19 cellular contexts compared by ENCODE assay signal in genomic region chr2:44004735-44005602, GRCh38. TPM values are rescaled to one million over a fixed set of nuclear protein-coding genes. Genes with fewer than 3 reads are reported as not detected.
DNase-seq lines count a peak whose midpoint lies in the region; ATAC-seq, FAIRE-seq and TF ChIP-seq lines count a peak whose summit lies in the region.
"Had no signal": no experiment of that assay in that cellular context is flagged by ENCODE, and none has a peak within 500 bp of the region (broad histone marks: within the 10 kb centered on the region; RNA-seq: fewer than 3 reads in every experiment).

No MANE protein-coding gene starts in this region.

- H3K79me2 ChIP-seq in H9 (ENCODE audit: insufficient read depth, low read length): no peaks in the 10 kb centered on the region
- H3K79me2 ChIP-seq in GM12878 (ENCODE audit: control insufficient read depth, insufficient read depth, low read length): no peaks in the 10 kb centered on the region

- intact Hi-C loops in GM12878 (cut with micrococcal nuclease; ENCODE audit: unreplicated experiment): no loop called here

- no CpG with 5 or more reads among the region's 3 CpGs for WGBS in H9 (ENCODE audit: extremely low coverage, insufficient read length, low lambda C conversion rate)
- 14% methylated on average over 3 of the region's 3 CpGs for WGBS in GM12878 (ENCODE audit: insufficient coverage, insufficient replicate concordance, low lambda C conversion rate, missing lambda C conversion rate)

- H3K4ac ChIP-seq in H9 (ENCODE audit: low read depth, low read length): no peak overlapping the region

- ATAC-seq in GM12878: peak; percentile 38; the same call in 1 of the 3 replicates
- ATAC-seq: foreskin keratinocyte, HCT116 had no signal

- H2BK120ac ChIP-seq in H9 (ENCODE audit: low read depth, low read length, poor library complexity, severe bottlenecking): no peak overlapping the region

- H3K27me3 Mint-ChIP-seq in H9 (ENCODE audit: low read depth): no peaks in the 10 kb centered on the region; the same call in 1 of the 2 replicates

- RAD21 ChIA-PET in GM12878 (lab: Charles Lee; ENCODE audit: unreplicated experiment): no interaction called here

- no peak overlapping the region for H3K4me3 Mint-ChIP-seq in H9
- H3K4me3 Mint-ChIP-seq: activated CD4-positive, alpha-beta T cell treated with anti-CD3 and anti-CD28 coated beads, Interleukin-2, amount 10 ng/mL, durations not matched to agents 7 days and 5 days had no signal

- H3K27me3 ChIP-seq in BLaER1 (no peaks in the 10 kb centered on the region), H9 (ENCODE audit: insufficient read depth, low read length) (no peaks in the 10 kb centered on the region), GM12878 (replicated peaks in 1 of 2; ENCODE audit: control insufficient read depth in 2 of 2, insufficient read depth in 2 of 2, low read length in 1 of 2) (no peaks in the 10 kb centered on the region; a peak in 1 of 4 replicates)

- TF ChIP-seq CTCF in H9 (conservative IDR thresholded peaks at IDR 0.05): no peak
- TF ChIP-seq CTCF in GM12878 (IDR thresholded peaks at IDR 0.05 in 2 of 3, conservative IDR thresholded peaks at IDR 0.05 in 1 of 3; ENCODE audit: control insufficient read depth in 2 of 3, extremely low read depth in 1 of 3, insufficient read depth in 1 of 3, low read depth in 3 of 3, low read length in 3 of 3): no peak

- H3K9me3 Mint-ChIP-seq in H9: no peaks in the 10 kb centered on the region
- H3K9me3 Mint-ChIP-seq: activated CD4-positive, alpha-beta T cell treated with anti-CD3 and anti-CD28 coated beads, Interleukin-2, amount 10 ng/mL, durations not matched to agents 7 days and 5 days had no signal

- no peak overlapping the region for H3K18ac ChIP-seq in H9 (ENCODE audit: insufficient read length, low read depth, low read length)

- H3K27ac ChIP-seq in BLaER1 (no peak overlapping the region), H9 (ENCODE audit: insufficient read length, low read depth, low read length) (no peak overlapping the region), GM12878 (ENCODE audit: control insufficient read depth, insufficient read depth) (no peak overlapping the region)
- H3K27ac ChIP-seq: foreskin keratinocyte, thoracic aorta had no signal

- H3K36me3 Mint-ChIP-seq in H9 (ENCODE audit: insufficient read depth in 1 of 3, low read depth in 3 of 3): no peaks in the 10 kb centered on the region; a peak in 1 of 7 replicates

- DNase-seq in H9 (no peak), GM12878 (ENCODE audit: low read depth, low spot score) (no peak), myocyte (ENCODE audit: low read depth) (peak; percentile 59), mucosa of gallbladder (ENCODE audit: low spot score) (no peak), NCI-H2196 treated with DMSO at 0.1 percent for 48 hours (lab: John Stamatoyannopoulos, UW; ENCODE audit: unreplicated experiment) (no peak), NCI-H2227 (lab: John Stamatoyannopoulos, UW; ENCODE audit: unreplicated experiment) (no peak)
- no peak for DNase-seq in effector CD4-positive, alpha-beta T cell
- DNase-seq: activated CD4-positive, alpha-beta T cell treated with anti-CD3 and anti-CD28 coated beads, Interleukin-2, amount 10 ng/mL, durations not matched to agents 7 days and 5 days; activated T-cell treated with anti-CD3 and anti-CD28 coated beads, Interleukin-2, amount 50 U/mL, for 1 hour; DMS153; effector memory CD4-positive, alpha-beta T cell; Karpas-422; NCI-H1417 treated with DMSO at 0.1 percent for 48 hours; NCI-H82; stimulated activated CD4-positive, alpha-beta T cell treated with anti-CD3 and anti-CD28 coated beads, Interleukin-2, amount 100 ng/mL, for 48 hours had no signal

- no peak overlapping the region for H4K91ac ChIP-seq in H9 (ENCODE audit: insufficient read length, low read depth, low read length)

- H3K14ac ChIP-seq in H9 (ENCODE audit: insufficient read depth, low read length): no peak overlapping the region

- no peak overlapping the region for H3K23ac ChIP-seq in H9 (ENCODE audit: insufficient read length, low read depth, low read length)

- TF ChIP-seq RAD21 in GM12878 (IDR thresholded peaks at IDR 0.05; ENCODE audit: insufficient read depth, low read depth, low read length): no peak

- POLR2A ChIA-PET in GM12878 (lab: Charles Lee): no interaction called here

- H2AK5ac ChIP-seq in H9 (ENCODE audit: insufficient read length, low read length): no peak overlapping the region

- SMC1A ChIA-PET in GM12878 (lab: Charles Lee; ENCODE audit: uncharacterized antibody, unreplicated experiment): no interaction called here

- no peak for FAIRE-seq in GM12878 (lab: Jason Lieb, UNC)

- no peaks in the 10 kb centered on the region for H3K23me2 ChIP-seq in H9 (ENCODE audit: insufficient read length, low read depth, low read length, poor library complexity, severe bottlenecking)

- CTCF ChIA-PET in GM12878 (lab: Yijun Ruan, JAX): no interaction called here

- H3K56ac ChIP-seq in H9 (ENCODE audit: insufficient read length, low read depth, low read length): no peak overlapping the region

- no peak overlapping the region for H2BK20ac ChIP-seq in H9 (ENCODE audit: low read depth, low read length, poor library complexity, severe bottlenecking)

- in situ Hi-C loops in GM12878 (cut with MboI): no loop called here

- no peak overlapping the region for H3K4me3 ChIP-seq in BLaER1
- H3K4me3 ChIP-seq in GM12878: no peak overlapping the region
- H3K4me3 ChIP-seq: thoracic aorta had no signal

- H4K8ac ChIP-seq in H9 (replicated peaks; ENCODE audit: insufficient read length, low read depth, low read length): no peak overlapping the region

- H4K20me1 ChIP-seq in BLaER1: no peaks in the 10 kb centered on the region
- no peaks in the 10 kb centered on the region for H4K20me1 ChIP-seq in H9 (ENCODE audit: control insufficient read depth, insufficient read depth, insufficient read length)
- no peaks in the 10 kb centered on the region for H4K20me1 ChIP-seq in GM12878 (ENCODE audit: control insufficient read depth, insufficient read depth)

- H3K9ac ChIP-seq in BLaER1 (no peak overlapping the region), H9 (ENCODE audit: extremely low read depth, insufficient read length, low read length) (no peak overlapping the region), GM12878 (ENCODE audit: control insufficient read depth, insufficient read depth, low read length) (no peak overlapping the region)

- H3K4me1 Mint-ChIP-seq in H9: peaks cover 3 to 10% of the 10 kb centered on the region in 2 experiments; a peak in 3 of 4 replicates

- H3K4me2 ChIP-seq in BLaER1: peak overlapping the region; percentile 61
- no peak overlapping the region for H3K4me2 ChIP-seq in H9 (ENCODE audit: insufficient read depth, insufficient read length, low read length)
- no peak overlapping the region for H3K4me2 ChIP-seq in GM12878 (ENCODE audit: control insufficient read depth, insufficient read depth)

- H2AFZ ChIP-seq in H9 (ENCODE audit: low read length) (peak overlapping the region; percentile 36), GM12878 (ENCODE audit: control insufficient read depth, low read depth, low read length) (no peak overlapping the region; the same call in 1 of the 2 replicates)

- no peak overlapping the region for H2BK5ac ChIP-seq in H9 (ENCODE audit: insufficient read length, low read length)

- no peak for TF ChIP-seq POLR2A in GM12878 (IDR thresholded peaks at IDR 0.05; ENCODE audit: low read depth, low read length)

- H3K27ac Mint-ChIP-seq in H9: no peak overlapping the region
- H3K27ac Mint-ChIP-seq: activated CD4-positive, alpha-beta T cell treated with anti-CD3 and anti-CD28 coated beads, Interleukin-2, amount 10 ng/mL, durations not matched to agents 7 days and 5 days had no signal

- no TSS peak for BruUV-seq in GM12878 (replicated peaks; lab: Mats Ljungman, UMichigan)

- H3K9me3 ChIP-seq in BLaER1 (no peaks in the 10 kb centered on the region), H9 (ENCODE audit: control insufficient read depth, low read depth, low read length) (no peaks in the 10 kb centered on the region), GM12878 (replicated peaks; ENCODE audit: control insufficient read depth, insufficient read depth, low read length) (no peaks in the 10 kb centered on the region)
- H3K9me3 ChIP-seq: thoracic aorta had no signal

- no peaks in the 10 kb centered on the region for H3K36me3 ChIP-seq in BLaER1
- no peaks in the 10 kb centered on the region for H3K36me3 ChIP-seq in GM12878 (ENCODE audit: control insufficient read depth in 2 of 2, insufficient read depth in 2 of 2, low read length in 1 of 2)
- H3K36me3 ChIP-seq: thoracic aorta had no signal

- H2BK12ac ChIP-seq in H9 (ENCODE audit: insufficient read length, low read depth, low read length): no peak overlapping the region

- no peaks in the 10 kb centered on the region for H3K79me1 ChIP-seq in H9 (ENCODE audit: insufficient read depth, low read depth, low read length, poor library complexity, severe bottlenecking)

- no peak overlapping the region for H3T11ph ChIP-seq in H9 (ENCODE audit: low read length)

- H2BK15ac ChIP-seq in H9 (ENCODE audit: low read depth, low read length): no peak overlapping the region

- no peak overlapping the region for H4K5ac ChIP-seq in H9 (ENCODE audit: insufficient read length, low read depth, low read length)

- no peak for TF ChIP-seq EP300 in GM12878 (IDR thresholded peaks at IDR 0.05; ENCODE audit: borderline replicate concordance in 1 of 2, control insufficient read depth in 1 of 2, low read depth in 2 of 2, low read length in 2 of 2)

- peaks cover 15% of the 10 kb centered on the region for H3K4me1 ChIP-seq in BLaER1
- H3K4me1 ChIP-seq in H9 (ENCODE audit: insufficient read depth, low read length): no peaks in the 10 kb centered on the region; the same call in 1 of the 2 replicates
- H3K4me1 ChIP-seq in GM12878 (ENCODE audit: control insufficient read depth, insufficient read depth, low read length): no peaks in the 10 kb centered on the region
- H3K4me1 ChIP-seq: foreskin keratinocyte had no signal

RNA-seq across cellular contexts. Expression of gene LRPPRC, which starts 9.2 kb away (rescaled TPM):
- total RNA-seq in H9 (2021) (182 and 183 TPM in 2 replicates), GM12878 (2014; rRNA removed) (84.8 and 91.6 TPM in 2 replicates), GM12878 (2014; rRNA removed; fragmentation: Illumina TruSeq; extraction: Trizol) (119 TPM in 2 replicates), GM12878 (2021) (148 and 152 TPM in 2 replicates), myocyte (76.8 and 80.3 TPM in 2 replicates), mucosa of gallbladder (60.7 TPM)
- total RNA-seq in GM12878 (2013; cell fraction: nucleolus; rRNA removed): 188 and 193 TPM in 2 replicates
- polyA plus RNA-seq in GM12878 (2011; ENCODE audit: low read depth): 39.7 TPM
- polyA plus RNA-seq in GM12878 (2011; rRNA removed) (141 and 231 TPM in 2 replicates), GM12878 (2014; fragmentation: Illumina TruSeq; extraction: Trizol) (106 and 123 TPM in 2 replicates), GM12878 (2014; fragmentation: Nextera tagmentation; extraction: Ambion mirVana) (10 to 100 TPM; 34.1 to 62.5 TPM), GM12878 (2014; rRNA removed) (62.1 and 76.3 TPM in 2 replicates), GM12878 (2016; fragmentation: Nextera tagmentation; extraction: Ambion mirVana) (100 to 1,000 TPM in 1 of 2 experiments, 10 to 100 TPM in 1; 93.6 to 100 TPM)
- 41.0 and 52.1 TPM in 2 replicates for polyA plus RNA-seq in GM12878 (2011; cell fraction: cytosol; rRNA removed)
- 72.0 and 111 TPM in 2 replicates for polyA plus RNA-seq in GM12878 (2011; cell fraction: nucleus; rRNA removed)
- 49.3 and 71.0 TPM in 2 replicates for polyA plus RNA-seq in GM12878 (2012)
- 88.7 and 183 TPM in 2 replicates for polyA minus RNA-seq in GM12878 (2011; rRNA and poly(A)+ RNA removed)
- polyA minus RNA-seq in GM12878 (2011; cell fraction: cytosol; rRNA and poly(A)+ RNA removed): 89.8 and 96.9 TPM in 2 replicates
- polyA minus RNA-seq in GM12878 (2011; cell fraction: nucleus; rRNA and poly(A)+ RNA removed): 47.3 and 91.6 TPM in 2 replicates
- 21.4 TPM for polyA plus RNA-seq in myocyte (2012)
